8 cellular contexts compared by ENCODE assay signal in the genomic region with DNA sequence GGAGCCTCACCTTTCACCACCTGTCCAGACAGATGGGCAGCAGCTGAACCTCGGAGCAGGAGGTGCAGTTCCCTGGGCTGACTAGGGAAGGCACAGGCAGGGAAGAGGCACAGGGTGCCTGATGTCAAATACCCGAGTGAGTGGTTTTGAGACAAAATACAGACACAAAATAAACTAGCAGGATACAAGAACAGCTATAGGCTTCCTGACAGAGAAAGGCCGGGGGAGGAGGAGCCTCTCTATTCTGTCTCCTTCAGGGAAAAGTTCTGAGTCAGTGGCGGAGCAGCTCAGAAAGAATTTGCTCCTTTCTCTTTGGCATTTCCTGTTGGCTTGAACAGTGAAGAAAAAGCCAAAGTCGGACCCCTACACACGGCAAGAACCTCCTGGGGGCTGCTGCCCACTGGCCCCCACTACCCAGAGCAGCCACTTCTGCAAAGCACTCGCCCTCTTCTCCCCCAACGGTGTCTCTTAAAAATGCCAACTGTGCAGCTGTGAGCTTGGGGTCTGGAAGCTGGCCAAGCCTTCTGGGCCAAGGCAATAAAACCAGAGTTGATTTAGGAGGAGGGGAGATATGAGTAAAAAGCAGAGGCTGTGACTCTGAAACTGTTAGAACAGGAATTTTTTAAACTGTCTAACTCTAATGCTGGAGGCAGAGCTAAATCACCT. TPM values are rescaled to one million over a fixed set of nuclear protein-coding genes. Genes with fewer than 3 reads are reported as not detected.
DNase-seq lines count a peak whose midpoint lies in the region; ATAC-seq lines count a peak whose summit lies in the region.

No MANE protein-coding gene starts in this region.

- H3K27me3 Mint-ChIP-seq in activated CD4-positive, alpha-beta T cell treated with anti-CD3 and anti-CD28 coated beads, Interleukin-2, amount 10 ng/mL, durations not matched to agents 7 days and 5 days: no peaks in the 10 kb centered on the region
- no peaks in the 10 kb centered on the region for H3K27me3 Mint-ChIP-seq in activated CD4-positive, alpha-beta T cell treated with anti-CD3 and anti-CD28 coated beads for 36 hours

- H3K4me1 Mint-ChIP-seq in activated CD4-positive, alpha-beta T cell treated with anti-CD3 and anti-CD28 coated beads, Interleukin-2, amount 10 ng/mL, durations not matched to agents 7 days and 5 days: peaks cover 8% of the 10 kb centered on the region
- no peaks in the 10 kb centered on the region for H3K4me1 Mint-ChIP-seq in activated CD4-positive, alpha-beta T cell treated with anti-CD3 and anti-CD28 coated beads for 36 hours

- no peaks in the 10 kb centered on the region for H3K9me3 Mint-ChIP-seq in activated CD4-positive, alpha-beta T cell treated with anti-CD3 and anti-CD28 coated beads, Interleukin-2, amount 10 ng/mL, durations not matched to agents 7 days and 5 days
- no peaks in the 10 kb centered on the region for H3K9me3 Mint-ChIP-seq in activated CD4-positive, alpha-beta T cell treated with anti-CD3 and anti-CD28 coated beads for 36 hours (ENCODE audit: low read depth)

- POLR2A ChIA-PET in activated CD4-positive, alpha-beta T cell treated with anti-CD3 and anti-CD28 coated beads, Interleukin-2, amount 10 ng/mL, durations not matched to agents 7 days and 5 days (lab: Charles Lee): no interaction called here
- POLR2A ChIA-PET in activated CD4-positive, alpha-beta T cell treated with anti-CD3 and anti-CD28 coated beads for 36 hours (lab: Charles Lee): interaction anchor here (0.6 kb wide), 1 partner anchor 364 kb away, joined by 4 read pairs; no protein-coding TSS in a partner anchor

- H3K27ac Mint-ChIP-seq in activated CD4-positive, alpha-beta T cell treated with anti-CD3 and anti-CD28 coated beads, Interleukin-2, amount 10 ng/mL, durations not matched to agents 7 days and 5 days: peak overlapping the region; percentile 60
- H3K27ac Mint-ChIP-seq in activated CD4-positive, alpha-beta T cell treated with anti-CD3 and anti-CD28 coated beads for 36 hours: no peak overlapping the region

- H3K36me3 Mint-ChIP-seq in activated CD4-positive, alpha-beta T cell treated with anti-CD3 and anti-CD28 coated beads, Interleukin-2, amount 10 ng/mL, durations not matched to agents 7 days and 5 days (ENCODE audit: low read depth): peaks cover 39% of the 10 kb centered on the region
- peaks cover 42% of the 10 kb centered on the region for H3K36me3 Mint-ChIP-seq in activated CD4-positive, alpha-beta T cell treated with anti-CD3 and anti-CD28 coated beads for 36 hours (ENCODE audit: low read depth)

- intact Hi-C loops in activated CD4-positive, alpha-beta T cell treated with anti-CD3 and anti-CD28 coated beads for 36 hours (cut with DNase I, micrococcal nuclease): no loop called here

- CTCF ChIA-PET in activated CD4-positive, alpha-beta T cell treated with anti-CD3 and anti-CD28 coated beads, Interleukin-2, amount 10 ng/mL, durations not matched to agents 7 days and 5 days (lab: Charles Lee): interaction anchor here (1.2 kb wide), 1 partner anchor 20 kb away, joined by 4 read pairs; no protein-coding TSS in a partner anchor
- CTCF ChIA-PET in activated CD4-positive, alpha-beta T cell treated with anti-CD3 and anti-CD28 coated beads for 36 hours (lab: Charles Lee): interaction anchor here (0.6 kb wide), 1 partner anchor 13 kb away, joined by 3 read pairs; no protein-coding TSS in a partner anchor

- ATAC-seq in activated CD4-positive, alpha-beta T cell treated with anti-CD3 and anti-CD28 coated beads for 36 hours: no peak
- ATAC-seq in GM18873 (IDR thresholded peaks at IDR 0.05; ENCODE audit: low FRiP score, unreplicated experiment) (no peak), HG03439 (IDR thresholded peaks at IDR 0.05; ENCODE audit: unreplicated experiment) (no peak)

- H3K4me3 Mint-ChIP-seq in activated CD4-positive, alpha-beta T cell treated with anti-CD3 and anti-CD28 coated beads, Interleukin-2, amount 10 ng/mL, durations not matched to agents 7 days and 5 days: no peak overlapping the region
- no peak overlapping the region for H3K4me3 Mint-ChIP-seq in activated CD4-positive, alpha-beta T cell treated with anti-CD3 and anti-CD28 coated beads for 36 hours

- no peak for DNase-seq in activated CD4-positive, alpha-beta T cell treated with anti-CD3 and anti-CD28 coated beads, Interleukin-2, amount 10 ng/mL, durations not matched to agents 7 days and 5 days
- no peak for DNase-seq in activated CD4-positive, alpha-beta T cell treated with anti-CD3 and anti-CD28 coated beads for 36 hours
- DNase-seq in NOMO-1 treated with dmso at 0.1 percent for 144 hours (lab: John Stamatoyannopoulos, UW; ENCODE audit: unreplicated experiment) (peak; percentile 48), epithelial cell of prostate (ENCODE audit: low read depth, low spot score) (peak; percentile 48), non-pigmented ciliary epithelial cell (ENCODE audit: low read depth) (peak; percentile 82), germinal center (ENCODE audit: low spot score) (no peak)

- H3K27ac ChIP-seq in epithelial cell of prostate: peak overlapping the region; percentile 82

RNA-seq across cellular contexts. Expression of a gene that starts 14.4 kb away (rescaled TPM):
- 10 to 100 TPM; 30.8 to 42.1 TPM for total RNA-seq in activated CD4-positive, alpha-beta T cell treated with anti-CD3 and anti-CD28 coated beads, Interleukin-2, amount 10 ng/mL, durations not matched to agents 7 days and 5 days
- total RNA-seq in activated CD4-positive, alpha-beta T cell treated with anti-CD3 and anti-CD28 coated beads for 36 hours: 10 to 100 TPM; 30.4 to 39.3 TPM

RNA-seq across cellular contexts. Expression of a gene that starts 38.4 kb away (rescaled TPM):
- under 1 TPM; 0.22 to 0.33 TPM for total RNA-seq in activated CD4-positive, alpha-beta T cell treated with anti-CD3 and anti-CD28 coated beads, Interleukin-2, amount 10 ng/mL, durations not matched to agents 7 days and 5 days
- total RNA-seq in activated CD4-positive, alpha-beta T cell treated with anti-CD3 and anti-CD28 coated beads for 36 hours: under 1 TPM; 0.23 to 0.58 TPM

RNA-seq across cellular contexts. Expression of a gene that starts 54.0 kb away (rescaled TPM):
- 1,000 to 10,000 TPM; 4,611 to 5,328 TPM for total RNA-seq in activated CD4-positive, alpha-beta T cell treated with anti-CD3 and anti-CD28 coated beads, Interleukin-2, amount 10 ng/mL, durations not matched to agents 7 days and 5 days
- total RNA-seq in activated CD4-positive, alpha-beta T cell treated with anti-CD3 and anti-CD28 coated beads for 36 hours: 1,000 to 10,000 TPM; 4,119 to 5,987 TPM

Comparison
In these comparisons a context has a peak if more than half of its experiments do, and no peak if none do; other contexts are left out.
1. DNase-seq: peak in NOMO-1 treated with dmso at 0.1 percent for 144 hours (single experiment), epithelial cell of prostate (single experiment) and non-pigmented ciliary epithelial cell (single experiment); none in activated CD4-positive, alpha-beta T cell treated with anti-CD3 and anti-CD28 coated beads, Interleukin-2, amount 10 ng/mL, durations not matched to agents 7 days and 5 days (single experiment), activated CD4-positive, alpha-beta T cell treated with anti-CD3 and anti-CD28 coated beads for 36 hours (single experiment) and germinal center (single experiment).